Comparison of ENCODE assay signal across 1 cellular context in genomic region chr19:48812094-48812929, GRCh38.
TF ChIP-seq lines count a peak whose summit lies in the region.

No MANE protein-coding gene starts in this region.

TF ChIP-seq in K562, 482 proteins besides CTCF, POLR2A, EP300 and RAD21 (continued from another document and continues in another):
- no peak for TF ChIP-seq REST (CRISPR knock-in tag; IDR thresholded peaks at IDR 0.05; ENCODE audit: low read depth)
- TF ChIP-seq CBX8 (IDR thresholded peaks at IDR 0.05; ENCODE audit: borderline replicate concordance, extremely low read depth, low read depth, low read length, poor library complexity, severe bottlenecking) = no peak
- TF ChIP-seq FOXK2 (conservative IDR thresholded peaks at IDR 0.05 in 1 of 2, IDR thresholded peaks at IDR 0.05 in 1 of 2; ENCODE audit: low read depth in 2 of 2) = peak in 1 of 2 experiments; percentile 42; a peak in 2 of 4 replicates
- TF ChIP-seq SP2 (IDR thresholded peaks at IDR 0.05; ENCODE audit: extremely low read depth, low read depth, low read length, poor library complexity, severe bottlenecking) = no peak
- TF ChIP-seq ESRRB (CRISPR knock-in tag; IDR thresholded peaks at IDR 0.05; ENCODE audit: borderline replicate concordance) = no peak
- TF ChIP-seq NR2C1 (IDR thresholded peaks at IDR 0.05) = no peak
- no peak for TF ChIP-seq NR2C1 (tag; IDR thresholded peaks at IDR 0.05)
- TF ChIP-seq ZNF780A (CRISPR knock-in tag; IDR thresholded peaks at IDR 0.05) = no peak
- TF ChIP-seq CREM (IDR thresholded peaks at IDR 0.05; ENCODE audit: low read depth) = peak; percentile 26; the same call in 1 of the 2 replicates
- peak; percentile 57; the same call in 1 of the 2 replicates for TF ChIP-seq SMARCE1 (IDR thresholded peaks at IDR 0.05)
- no peak for TF ChIP-seq USF2 (CRISPR knock-in tag; IDR thresholded peaks at IDR 0.05)
- TF ChIP-seq ZZZ3 (IDR thresholded peaks at IDR 0.05) = no peak
- no peak for TF ChIP-seq TEAD1 (CRISPR knock-in tag; IDR thresholded peaks at IDR 0.05)
- TF ChIP-seq ZNF699 (CRISPR knock-in tag; IDR thresholded peaks at IDR 0.05; ENCODE audit: insufficient replicate concordance) = no peak
- no peak for TF ChIP-seq ATF6 (CRISPR knock-in tag; IDR thresholded peaks at IDR 0.05)
- no peak for TF ChIP-seq TCF7L2 (IDR thresholded peaks at IDR 0.05; ENCODE audit: low read depth, low read length)
- TF ChIP-seq ZNF695 (CRISPR knock-in tag; IDR thresholded peaks at IDR 0.05) = no peak
- TF ChIP-seq ID3 (CRISPR knock-in tag; IDR thresholded peaks at IDR 0.05) = no peak
- TF ChIP-seq ID3 (tag; IDR thresholded peaks at IDR 0.05) = no peak
- no peak for TF ChIP-seq CGGBP1 (CRISPR knock-in tag; IDR thresholded peaks at IDR 0.05)
- no peak for TF ChIP-seq PPARD (CRISPR knock-in tag; IDR thresholded peaks at IDR 0.05)
- no peak for TF ChIP-seq ZNF280A (IDR thresholded peaks at IDR 0.05; ENCODE audit: low read depth, partially characterized antibody)
- no peak; the same call in 1 of the 2 replicates for TF ChIP-seq CREB1 (IDR thresholded peaks at IDR 0.05)
- peak; percentile 64; the same call in 1 of the 2 replicates for TF ChIP-seq CREB1 (CRISPR knock-in tag; IDR thresholded peaks at IDR 0.05)
- peak; percentile 81 for TF ChIP-seq MAX (CRISPR knock-in tag; IDR thresholded peaks at IDR 0.05)
- no peak for TF ChIP-seq ADNP (tag; IDR thresholded peaks at IDR 0.05)
- no peak for TF ChIP-seq ZNF197 (CRISPR knock-in tag; IDR thresholded peaks at IDR 0.05; ENCODE audit: low read depth)
- TF ChIP-seq ZNF23 (CRISPR knock-in tag; IDR thresholded peaks at IDR 0.05) = no peak
- TF ChIP-seq SMARCC2 (IDR thresholded peaks at IDR 0.05; ENCODE audit: low read depth) = no peak
- TF ChIP-seq HOXB6 (CRISPR knock-in tag; IDR thresholded peaks at IDR 0.05; ENCODE audit: borderline replicate concordance) = no peak
- TF ChIP-seq ZBTB11 (CRISPR knock-in tag; IDR thresholded peaks at IDR 0.05) = no peak
- TF ChIP-seq BRD9 (IDR thresholded peaks at IDR 0.05; ENCODE audit: low read depth, partially characterized antibody) = no peak
- no peak for TF ChIP-seq ZNF57 (CRISPR knock-in tag; IDR thresholded peaks at IDR 0.05)
- no peak for TF ChIP-seq SAFB (IDR thresholded peaks at IDR 0.05; ENCODE audit: borderline replicate concordance, low read depth, low read length)
- no peak for TF ChIP-seq LEF1 (IDR thresholded peaks at IDR 0.05)
- TF ChIP-seq CREB3 (tag; conservative IDR thresholded peaks at IDR 0.05; ENCODE audit: low read depth) = no peak
- TF ChIP-seq PHF21A (IDR thresholded peaks at IDR 0.05; ENCODE audit: borderline replicate concordance, low read depth) = no peak; the same call in 1 of the 2 replicates
- TF ChIP-seq HES1 (IDR thresholded peaks at IDR 0.05; ENCODE audit: low read depth) = no peak
- no peak for TF ChIP-seq CLOCK (CRISPR knock-in tag; IDR thresholded peaks at IDR 0.05; ENCODE audit: borderline replicate concordance)
- peak; percentile 50; the same call in 1 of the 2 replicates for TF ChIP-seq MBD2 (IDR thresholded peaks at IDR 0.05; ENCODE audit: borderline replicate concordance, low read depth)
